ENCODE assay signal across 13 cellular contexts in the genomic region with DNA sequence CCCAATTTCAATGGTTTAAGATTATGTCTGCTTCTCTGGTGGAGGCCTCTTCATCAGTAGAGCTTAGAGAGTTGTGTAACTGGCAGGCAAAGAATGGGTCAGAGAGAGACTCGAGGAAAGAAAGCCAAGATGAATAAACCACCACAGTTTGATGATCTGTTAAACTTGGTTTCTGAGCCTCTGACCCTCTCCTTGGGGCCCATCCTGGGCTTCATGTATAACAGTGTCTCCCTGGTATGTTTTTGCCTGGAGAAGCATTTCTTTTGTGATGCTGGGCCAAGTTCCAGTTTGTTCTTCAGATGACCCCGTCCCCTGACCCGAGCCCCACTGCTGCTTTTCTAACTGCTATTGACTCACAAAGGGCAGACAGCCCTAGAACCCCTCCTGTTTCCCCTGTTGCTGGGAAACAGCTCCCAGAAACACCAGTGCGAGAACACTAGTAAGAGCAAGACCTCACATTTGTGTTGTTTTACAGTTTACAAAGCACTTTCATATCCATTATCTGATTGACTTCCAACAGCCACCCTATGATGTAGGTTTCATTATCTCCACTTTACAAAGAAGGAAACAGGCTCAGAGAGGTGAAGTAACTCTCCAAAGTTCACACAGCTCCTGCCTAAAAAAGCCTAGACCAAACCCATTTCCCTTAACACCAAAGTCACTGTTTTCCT.
A peak's percentile ranks its signal among the peaks of the same experiment; 100 is the strongest.
DNase-seq lines count a peak whose midpoint lies in the region; TF ChIP-seq lines count a peak whose summit lies in the region.
"Had no signal": no experiment of that assay in that cellular context is flagged by ENCODE, and none has a peak within 500 bp of the region (broad histone marks: within the 10 kb centered on the region; RNA-seq: fewer than 3 reads in every experiment).

No MANE protein-coding gene starts in this region.

- H3K4me3 ChIP-seq in MM.1S (ENCODE audit: low read length) (no peak overlapping the region), fibroblast of pulmonary artery (replicated peaks; ENCODE audit: low read depth, low read length) (no peak overlapping the region), HAP-1 (no peak overlapping the region)
- H3K4me3 ChIP-seq: esophagus muscularis mucosa, lower lobe of right lung, uterus had no signal

- H3K36me3 ChIP-seq in MM.1S (replicated peaks; ENCODE audit: insufficient read depth, low read length): no peaks in the 10 kb centered on the region
- H3K36me3 ChIP-seq in HAP-1 (replicated peaks): no peaks in the 10 kb centered on the region
- H3K36me3 ChIP-seq: esophagus muscularis mucosa, lower lobe of right lung, uterus had no signal

- in situ Hi-C loops in HAP-1 (cut with MboI; ENCODE audit: low sequenced_read_pairs): no loop called here

- H3F3A ChIP-seq in MM.1S (ENCODE audit: insufficient read depth, low read length): peaks cover 15% of the 10 kb centered on the region

- no peaks in the 10 kb centered on the region for H3K79me2 ChIP-seq in MM.1S (ENCODE audit: low read length)

- no peak overlapping the region for H2AFZ ChIP-seq in MM.1S (ENCODE audit: low read length)

- DNase-seq in MM.1S (no peak), fibroblast of pulmonary artery (ENCODE audit: low read depth) (peak; percentile 39), smooth muscle cell of the brain vasculature (ENCODE audit: low read depth, low spot score) (peak; percentile 79), NCI-H510A treated with DMSO at 0.1 percent for 48 hours (lab: John Stamatoyannopoulos, UW) (no peak), hippocampal formation (lab: John Stamatoyannopoulos, UW) (no peak), HAP-1 (ENCODE audit: low spot score in 2 of 2) (no peak), NCI-H748 treated with DMSO at 0.1 percent for 48 hours (lab: John Stamatoyannopoulos, UW) (no peak)
- DNase-seq in activated CD8-positive, alpha-beta memory T cell treated with anti-CD3 and anti-CD28 coated beads, Interleukin-2, amount 50 U/mL, for 48 hours: peak; percentile 82
- DNase-seq: DMS 273 treated with DMSO at 0.1 percent for 48 hours, HFFc6, lower lobe of right lung had no signal

- no peak for TF ChIP-seq CTCF in MM.1S (IDR thresholded peaks at IDR 0.05; ENCODE audit: low read length)
- TF ChIP-seq CTCF in fibroblast of pulmonary artery (IDR thresholded peaks at IDR 0.05; ENCODE audit: low read length, missing control alignments): no peak

- no peaks in the 10 kb centered on the region for H3K9me2 ChIP-seq in MM.1S (replicated peaks; ENCODE audit: insufficient read depth, low read length)

- no peak overlapping the region for H3K4me2 ChIP-seq in MM.1S (ENCODE audit: low read depth, low read length)

- peak overlapping the region; percentile 97; the same call in 1 of the 2 replicates for H3K27ac ChIP-seq in MM.1S (ENCODE audit: low read length)
- H3K27ac ChIP-seq: esophagus muscularis mucosa, lower lobe of right lung, uterus had no signal

- H3K27me3 ChIP-seq in MM.1S (replicated peaks; ENCODE audit: insufficient read depth, low read length): no peaks in the 10 kb centered on the region
- H3K27me3 ChIP-seq in HAP-1 (ENCODE audit: low read depth): no peaks in the 10 kb centered on the region
- H3K27me3 ChIP-seq: esophagus muscularis mucosa, uterus had no signal

- no peak overlapping the region for H3K9ac ChIP-seq in MM.1S (ENCODE audit: low read length)

- no peaks in the 10 kb centered on the region for H4K20me1 ChIP-seq in MM.1S (ENCODE audit: insufficient read depth, low read length)

- H3K9me3 ChIP-seq in MM.1S (replicated peaks; ENCODE audit: insufficient read depth, low read length): no peaks in the 10 kb centered on the region
- no peaks in the 10 kb centered on the region for H3K9me3 ChIP-seq in HAP-1
- H3K9me3 ChIP-seq: esophagus muscularis mucosa, lower lobe of right lung, uterus had no signal

- H3K4me1 ChIP-seq in MM.1S (ENCODE audit: low read length): peaks cover 44% of the 10 kb centered on the region
- no peaks in the 10 kb centered on the region for H3K4me1 ChIP-seq in HAP-1
- H3K4me1 ChIP-seq: uterus had no signal

Comparison
In these comparisons a context has a peak if more than half of its experiments do, and no peak if none do; other contexts are left out.
1. DNase-seq: peak in activated CD8-positive, alpha-beta memory T cell treated with anti-CD3 and anti-CD28 coated beads, Interleukin-2, amount 50 U/mL, for 48 hours (single experiment), fibroblast of pulmonary artery (single experiment) and smooth muscle cell of the brain vasculature (single experiment); none in MM.1S (single experiment), NCI-H510A treated with DMSO at 0.1 percent for 48 hours (single experiment), hippocampal formation (0 of 2), HAP-1 (0 of 2) and NCI-H748 treated with DMSO at 0.1 percent for 48 hours (single experiment).